In genomic region chr7:71633571-71634008, GRCh38 we compare ENCODE assay signal across 9 cellular contexts.
A peak's percentile ranks its signal among the peaks of the same experiment; 100 is the strongest.
DNase-seq lines count a peak whose midpoint lies in the region; ATAC-seq and TF ChIP-seq lines count a peak whose summit lies in the region.
"Had no signal": no experiment of that assay in that cellular context is flagged by ENCODE, and none has a peak within 500 bp of the region (broad histone marks: within the 10 kb centered on the region; RNA-seq: fewer than 3 reads in every experiment).

No MANE protein-coding gene starts in this region.

- DNase-seq in GM06990 (ENCODE audit: extremely low read depth, insufficient read length): peak; percentile 3
- DNase-seq in RPMI7951 (ENCODE audit: low read depth): peak; percentile 98
- peak; percentile 92 for DNase-seq in fibroblast of mammary gland (ENCODE audit: low read depth)
- DNase-seq in renal cortical epithelial cell (ENCODE audit: low read depth): peak; percentile 86
- DNase-seq in body of pancreas: no peak
- no peak for DNase-seq in activated effector memory CD4-positive, alpha-beta T cell treated with anti-CD3 and anti-CD28 coated beads, Interleukin-2, amount 50 U/mL, for 16 hours
- DNase-seq in activated gamma-delta T cell (lab: John Stamatoyannopoulos, UW): no peak
- DNase-seq: activated B cell treated with CpG ODN at 0.5 μM for 24 hours had no signal

- no peak overlapping the region for H3K27ac ChIP-seq in body of pancreas

- no peak for ATAC-seq in body of pancreas
- no peak for ATAC-seq in HG02678 (IDR thresholded peaks at IDR 0.05; ENCODE audit: unreplicated experiment)

- TF ChIP-seq POLR2A in body of pancreas (IDR thresholded peaks at IDR 0.05): no peak

- no peaks in the 10 kb centered on the region for H3K4me1 ChIP-seq in body of pancreas

- H3K4me3 ChIP-seq in GM06990 (replicated peaks; ENCODE audit: low read depth, low read length): no peak overlapping the region
- H3K4me3 ChIP-seq in fibroblast of mammary gland (ENCODE audit: control insufficient read depth, low read depth, low read length): no peak overlapping the region
- H3K4me3 ChIP-seq in body of pancreas: no peak overlapping the region

- no peaks in the 10 kb centered on the region for H3K9me3 ChIP-seq in body of pancreas

- TF ChIP-seq CTCF in GM06990 (IDR thresholded peaks at IDR 0.05; ENCODE audit: insufficient read depth, low read length, poor library complexity, severe bottlenecking) (no peak), fibroblast of mammary gland (conservative IDR thresholded peaks at IDR 0.05; ENCODE audit: control insufficient read depth, insufficient read depth, low read depth, low read length) (no peak), body of pancreas (IDR thresholded peaks at IDR 0.05) (no peak)

- WGBS in body of pancreas, 2 donors: 41 to 43% methylated on average over 5 of the region's 5 CpGs

- H3K27me3 ChIP-seq in GM06990 (replicated peaks; ENCODE audit: control insufficient read depth, insufficient read depth, low read length): no peaks in the 10 kb centered on the region
- no peaks in the 10 kb centered on the region for H3K27me3 ChIP-seq in body of pancreas

- intact Hi-C loops in body of pancreas (cut with DNase I): no loop called here

- no peaks in the 10 kb centered on the region for H3K36me3 ChIP-seq in GM06990 (ENCODE audit: control insufficient read depth, insufficient read depth, low read length)
- no peaks in the 10 kb centered on the region for H3K36me3 ChIP-seq in body of pancreas (replicated peaks in 1 of 2; ENCODE audit: insufficient read depth in 1 of 2, low read depth in 2 of 2)

Comparison
In these comparisons a context has a peak if more than half of its experiments do, and no peak if none do; other contexts are left out.
1. DNase-seq: peak in GM06990 (single experiment), RPMI7951 (single experiment), fibroblast of mammary gland (single experiment) and renal cortical epithelial cell (single experiment); none in body of pancreas (0 of 4), activated effector memory CD4-positive, alpha-beta T cell treated with anti-CD3 and anti-CD28 coated beads, Interleukin-2, amount 50 U/mL, for 16 hours (single experiment) and activated gamma-delta T cell (single experiment).